In genomic region chr1:117644696-117645311, GRCh38 we compare ENCODE assay signal across 15 cellular contexts. TPM values are rescaled to one million over a fixed set of nuclear protein-coding genes. Genes with fewer than 3 reads are reported as not detected.
DNase-seq lines count a peak whose midpoint lies in the region; ATAC-seq, FAIRE-seq and TF ChIP-seq lines count a peak whose summit lies in the region.
"Had no signal": no experiment of that assay in that cellular context is flagged by ENCODE, and none has a peak within 500 bp of the region (broad histone marks: within the 10 kb centered on the region; RNA-seq: fewer than 3 reads in every experiment).

No MANE protein-coding gene starts in this region.

- no peaks in the 10 kb centered on the region for H3K36me3 Mint-ChIP-seq in CD8-positive, alpha-beta memory T cell
- no peaks in the 10 kb centered on the region for H3K36me3 Mint-ChIP-seq in activated B cell treated with CpG ODN at 0.5 μM for 24 hours (ENCODE audit: low read depth)

- H3K4me3 Mint-ChIP-seq in CD8-positive, alpha-beta memory T cell, result peak overlapping the region in 3 of 7 donors; percentile 8 to 33 (median 16)
- peak overlapping the region; percentile 15 for H3K4me3 Mint-ChIP-seq in activated B cell treated with CpG ODN at 0.5 μM for 24 hours

- H3K27ac ChIP-seq in CD8-positive, alpha-beta memory T cell (ENCODE audit: low read depth, low read length), result no peak overlapping the region
- no peak overlapping the region for H3K27ac ChIP-seq in prostate gland
- H3K27ac ChIP-seq: SJCRH30 had no signal

- POLR2A ChIA-PET in CD8-positive, alpha-beta memory T cell (lab: Charles Lee), result no interaction called here
- POLR2A ChIA-PET in activated B cell treated with CpG ODN at 0.5 μM for 24 hours (lab: Charles Lee), result interaction anchor here (38.9 to 40.7 kb wide), 2 partner anchors 14 to 20 kb away, joined by 1269 read pairs; partner anchors contain the start of gene TENT5C

- no peak for TF ChIP-seq POLR2A in prostate gland (IDR thresholded peaks at IDR 0.05)

- H3K9me3 ChIP-seq in CD8-positive, alpha-beta memory T cell (ENCODE audit: low read length), result no peaks in the 10 kb centered on the region
- H3K9me3 ChIP-seq in prostate gland, result no peaks in the 10 kb centered on the region
- H3K9me3 ChIP-seq: SJCRH30 had no signal

- 88% methylated on average over 3 of the region's 3 CpGs for WGBS in prostate gland

- ATAC-seq in GM21529 (IDR thresholded peaks at IDR 0.05; ENCODE audit: unreplicated experiment) (peak; percentile 56), HG03280 (IDR thresholded peaks at IDR 0.05; ENCODE audit: unreplicated experiment) (peak; percentile 63), activated B cell treated with CpG ODN at 0.5 μM for 24 hours (ENCODE audit: low read depth) (peak; percentile 75)
- ATAC-seq: activated CD4-positive, CD25-positive, alpha-beta regulatory T cell treated with anti-CD3 and anti-CD28 coated beads, Interleukin-2, amount 50 U/mL, for 24 hours; stimulated activated naive CD8-positive, alpha-beta T cell treated with anti-CD3 and anti-CD28 coated beads, Interleukin-15, Interleukin-2, amounts not matched to agents 100 U/mL and 50 U/mL, for 24 hours had no signal

- no peaks in the 10 kb centered on the region for H3K36me3 ChIP-seq in CD8-positive, alpha-beta memory T cell (ENCODE audit: insufficient read depth, low read length)
- H3K36me3 ChIP-seq in prostate gland, result no peaks in the 10 kb centered on the region
- H3K36me3 ChIP-seq: SJCRH30 had no signal

- TF ChIP-seq CTCF in activated B cell treated with CpG ODN at 0.5 μM for 24 hours (IDR thresholded peaks at IDR 0.05) (no peak), prostate gland (IDR thresholded peaks at IDR 0.05) (no peak)

- CTCF ChIA-PET in CD8-positive, alpha-beta memory T cell (lab: Charles Lee), result interaction anchor here (1.1 to 1.5 kb wide), 4 partner anchors 8 to 110 kb away, joined by 3 to 5 read pairs (median 4); no protein-coding TSS in a partner anchor
- CTCF ChIA-PET in activated B cell treated with CpG ODN at 0.5 μM for 24 hours (lab: Charles Lee), result interaction anchor here (0.8 kb wide), 1 partner anchor 12 kb away, joined by 3 read pairs; no protein-coding TSS in a partner anchor

- H3K27me3 Mint-ChIP-seq in CD8-positive, alpha-beta memory T cell, result peaks cover 0 to 2% of the 10 kb centered on the region in 2 donors
- no peaks in the 10 kb centered on the region for H3K27me3 Mint-ChIP-seq in activated B cell treated with CpG ODN at 0.5 μM for 24 hours

- no peak for FAIRE-seq in HTR-8/SVneo (lab: Jason Lieb, UNC)
- FAIRE-seq: colon had no signal

- H3K27ac Mint-ChIP-seq in CD8-positive, alpha-beta memory T cell, result peak overlapping the region in 5 of 8 donors; percentile 6 to 84 (median 65)
- H3K27ac Mint-ChIP-seq in activated B cell treated with CpG ODN at 0.5 μM for 24 hours, result peak overlapping the region; percentile 31

- H3K27me3 ChIP-seq in CD8-positive, alpha-beta memory T cell (ENCODE audit: insufficient read depth, low read length, poor library complexity, severe bottlenecking), result no peaks in the 10 kb centered on the region
- no peaks in the 10 kb centered on the region for H3K27me3 ChIP-seq in prostate gland (replicated peaks; ENCODE audit: insufficient read depth)
- H3K27me3 ChIP-seq: SJCRH30 had no signal

- H3K4me3 ChIP-seq in CD8-positive, alpha-beta memory T cell (ENCODE audit: low read length), result no peak overlapping the region
- H3K4me3 ChIP-seq in prostate gland, result no peak overlapping the region
- H3K4me3 ChIP-seq: SJCRH30 had no signal

- H3K4me1 Mint-ChIP-seq in CD8-positive, alpha-beta memory T cell, result peaks cover 19 to 34% (median 32%) of the 10 kb centered on the region in 3 donors
- peaks cover 19% of the 10 kb centered on the region for H3K4me1 Mint-ChIP-seq in activated B cell treated with CpG ODN at 0.5 μM for 24 hours

- no peaks in the 10 kb centered on the region for H3K9me3 Mint-ChIP-seq in CD8-positive, alpha-beta memory T cell
- H3K9me3 Mint-ChIP-seq in activated B cell treated with CpG ODN at 0.5 μM for 24 hours, result no peaks in the 10 kb centered on the region

- intact Hi-C loops in activated B cell treated with CpG ODN at 0.5 μM for 24 hours (cut with micrococcal nuclease), result no loop called here
- intact Hi-C loops in prostate gland (cut with DNase I), result no loop called here

- DNase-seq in CD8-positive, alpha-beta memory T cell, result peak in 1 of 5 donors; percentile 36
- DNase-seq in activated B cell treated with CpG ODN at 0.5 μM for 24 hours, result peak; percentile 14
- DNase-seq in kidney tubule cell (ENCODE audit: low spot score), result no peak
- DNase-seq in activated naive CD4-positive, alpha-beta T cell treated with anti-CD3 and anti-CD28 coated beads, Interleukin-2, amount 50 U/mL, for 16 hours, result no peak
- no peak for DNase-seq in prostate gland (ENCODE audit: low spot score)
- no peak for DNase-seq in HTR-8/SVneo (ENCODE audit: insufficient read length, low spot score)
- DNase-seq: activated effector memory CD4-positive, alpha-beta T cell treated with Interleukin-2 at 50 U/mL for 16 hours; kidney glomerular epithelial cell; NCI-H510A treated with DMSO at 0.1 percent for 48 hours; stimulated activated naive CD8-positive, alpha-beta T cell treated with anti-CD3 and anti-CD28 coated beads, Interleukin-15, Interleukin-2, amounts not matched to agents 100 U/mL and 50 U/mL, for 24 hours had no signal

- peaks cover 24% of the 10 kb centered on the region for H3K4me1 ChIP-seq in CD8-positive, alpha-beta memory T cell (ENCODE audit: insufficient read depth, low read length)
- H3K4me1 ChIP-seq in prostate gland (replicated peaks), result no peaks in the 10 kb centered on the region
- H3K4me1 ChIP-seq: SJCRH30 had no signal

RNA-seq across cellular contexts. Expression of gene TENT5C, which starts 39.0 kb away (rescaled TPM):
- 1 to 10 TPM; 3.7 to 4.1 TPM for total RNA-seq in CD8-positive, alpha-beta memory T cell
- 12.6 TPM for polyA plus RNA-seq in CD8-positive, alpha-beta memory T cell
- total RNA-seq in activated B cell treated with CpG ODN at 0.5 μM for 24 hours (56.2 and 59.3 TPM in 2 replicates), prostate gland (10 to 100 TPM; 23.1 to 28.7 TPM)

Comparison
In these comparisons a context has a peak if more than half of its experiments do, and no peak if none do; other contexts are left out.
1. RNA of gene TENT5C, which starts 39.0 kb away (total RNA-seq): 56.2 to 59.3 TPM in activated B cell treated with CpG ODN at 0.5 μM for 24 hours and 23.1 to 28.7 TPM in prostate gland; 3.7 to 4.1 TPM in CD8-positive, alpha-beta memory T cell; every median in the first group is over 4 times any median in the second.
2. Peak in every context shown above with its lines, with median percentiles within 50 percentile points of each other: ATAC-seq.